Comparison of ENCODE assay signal across 3 cellular contexts in genomic region chr6:89120371-89120770, GRCh38.
TF ChIP-seq lines count a peak whose summit lies in the region.

No MANE protein-coding gene starts in this region.

TF ChIP-seq in SK-N-SH, 30 proteins besides CTCF, POLR2A, EP300 and RAD21:
- TF ChIP-seq, protein P1, sequence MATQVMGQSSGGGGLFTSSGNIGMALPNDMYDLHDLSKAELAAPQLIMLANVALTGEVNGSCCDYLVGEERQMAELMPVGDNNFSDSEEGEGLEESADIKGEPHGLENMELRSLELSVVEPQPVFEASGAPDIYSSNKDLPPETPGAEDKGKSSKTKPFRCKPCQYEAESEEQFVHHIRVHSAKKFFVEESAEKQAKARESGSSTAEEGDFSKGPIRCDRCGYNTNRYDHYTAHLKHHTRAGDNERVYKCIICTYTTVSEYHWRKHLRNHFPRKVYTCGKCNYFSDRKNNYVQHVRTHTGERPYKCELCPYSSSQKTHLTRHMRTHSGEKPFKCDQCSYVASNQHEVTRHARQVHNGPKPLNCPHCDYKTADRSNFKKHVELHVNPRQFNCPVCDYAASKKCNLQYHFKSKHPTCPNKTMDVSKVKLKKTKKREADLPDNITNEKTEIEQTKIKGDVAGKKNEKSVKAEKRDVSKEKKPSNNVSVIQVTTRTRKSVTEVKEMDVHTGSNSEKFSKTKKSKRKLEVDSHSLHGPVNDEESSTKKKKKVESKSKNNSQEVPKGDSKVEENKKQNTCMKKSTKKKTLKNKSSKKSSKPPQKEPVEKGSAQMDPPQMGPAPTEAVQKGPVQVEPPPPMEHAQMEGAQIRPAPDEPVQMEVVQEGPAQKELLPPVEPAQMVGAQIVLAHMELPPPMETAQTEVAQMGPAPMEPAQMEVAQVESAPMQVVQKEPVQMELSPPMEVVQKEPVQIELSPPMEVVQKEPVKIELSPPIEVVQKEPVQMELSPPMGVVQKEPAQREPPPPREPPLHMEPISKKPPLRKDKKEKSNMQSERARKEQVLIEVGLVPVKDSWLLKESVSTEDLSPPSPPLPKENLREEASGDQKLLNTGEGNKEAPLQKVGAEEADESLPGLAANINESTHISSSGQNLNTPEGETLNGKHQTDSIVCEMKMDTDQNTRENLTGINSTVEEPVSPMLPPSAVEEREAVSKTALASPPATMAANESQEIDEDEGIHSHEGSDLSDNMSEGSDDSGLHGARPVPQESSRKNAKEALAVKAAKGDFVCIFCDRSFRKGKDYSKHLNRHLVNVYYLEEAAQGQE (IDR thresholded peaks at IDR 0.05; ENCODE audit: low read depth, low read length): no peak
- peak; percentile 32; the same call in 1 of the 2 replicates for TF ChIP-seq FOSL2 (IDR thresholded peaks at IDR 0.05; ENCODE audit: borderline replicate concordance, low read depth)
- TF ChIP-seq, protein P2, sequence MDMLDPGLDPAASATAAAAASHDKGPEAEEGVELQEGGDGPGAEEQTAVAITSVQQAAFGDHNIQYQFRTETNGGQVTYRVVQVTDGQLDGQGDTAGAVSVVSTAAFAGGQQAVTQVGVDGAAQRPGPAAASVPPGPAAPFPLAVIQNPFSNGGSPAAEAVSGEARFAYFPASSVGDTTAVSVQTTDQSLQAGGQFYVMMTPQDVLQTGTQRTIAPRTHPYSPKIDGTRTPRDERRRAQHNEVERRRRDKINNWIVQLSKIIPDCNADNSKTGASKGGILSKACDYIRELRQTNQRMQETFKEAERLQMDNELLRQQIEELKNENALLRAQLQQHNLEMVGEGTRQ (IDR thresholded peaks at IDR 0.05; ENCODE audit: borderline replicate concordance, low read depth, low read length): no peak
- no peak for TF ChIP-seq RFX5 (IDR thresholded peaks at IDR 0.05; ENCODE audit: low read length)

TF ChIP-seq in SK-N-SH treated with all-trans-retinoic acid at 6 μM for 48 hours, 23 proteins besides CTCF, POLR2A, EP300 and RAD21:
- no peak for TF ChIP-seq CSDC2 (CRISPR knock-in tag; IDR thresholded peaks at IDR 0.05)
- no peak for TF ChIP-seq GLIS3 (CRISPR knock-in tag; IDR thresholded peaks at IDR 0.05)
- no peak for TF ChIP-seq TOX (CRISPR knock-in tag; IDR thresholded peaks at IDR 0.05; ENCODE audit: borderline replicate concordance)

TF ChIP-seq in endothelial cell of umbilical vein, 7 proteins besides CTCF, POLR2A, EP300 and RAD21:
- TF ChIP-seq FOS (IDR thresholded peaks at IDR 0.05; ENCODE audit: borderline replicate concordance, insufficient read depth, low read length) (peak; percentile 12), EZH2 (IDR thresholded peaks at IDR 0.05; ENCODE audit: borderline replicate concordance, low read depth, low read length, severe bottlenecking) (no peak)
TF ChIP-seq in endothelial cell of umbilical vein: peak in this region for 1.
